14 cellular contexts compared by ENCODE assay signal in genomic region chr3:29240248-29240647, GRCh38. TPM values are rescaled to one million over a fixed set of nuclear protein-coding genes. Genes with fewer than 3 reads are reported as not detected.
DNase-seq lines count a peak whose midpoint lies in the region; ATAC-seq and TF ChIP-seq lines count a peak whose summit lies in the region.
"Had no signal": no experiment of that assay in that cellular context is flagged by ENCODE, and none has a peak within 500 bp of the region (broad histone marks: within the 10 kb centered on the region; RNA-seq: fewer than 3 reads in every experiment).

No MANE protein-coding gene starts in this region.

- H3K9me3 ChIP-seq in OCI-LY1 (ENCODE audit: low read length) (no peaks in the 10 kb centered on the region), esophagus squamous epithelium (no peaks in the 10 kb centered on the region)
- H3K9me3 ChIP-seq: suprapubic skin had no signal

- H3K9me3 Mint-ChIP-seq in GM23338 (peaks cover 6% of the 10 kb centered on the region), osteocyte (ENCODE audit: unreplicated experiment) (peaks cover 7% of the 10 kb centered on the region)
- peaks cover 5% of the 10 kb centered on the region for H3K9me3 Mint-ChIP-seq in natural killer cell treated with Interleukin-12 subunit alpha and Interleukin-12 subunit beta and Interleukin-15 and Interleukin-18, amount 100 ng/mL, for 72 hours
- H3K9me3 Mint-ChIP-seq in activated naive CD8-positive, alpha-beta T cell treated with anti-CD3 and anti-CD28 coated beads for 36 hours = no peaks in the 10 kb centered on the region
- H3K9me3 Mint-ChIP-seq: activated naive CD4-positive, alpha-beta T cell treated with anti-CD3 and anti-CD28 coated beads for 36 hours had no signal

- H3K4me3 ChIP-seq in GM23338 (no peak overlapping the region), OCI-LY1 (ENCODE audit: low read depth, low read length, poor library complexity, severe bottlenecking) (no peak overlapping the region), epithelial cell of proximal tubule (ENCODE audit: low read depth, low read length) (no peak overlapping the region), esophagus squamous epithelium (no peak overlapping the region)
- H3K4me3 ChIP-seq: suprapubic skin had no signal

- no peaks in the 10 kb centered on the region for H3K27me3 ChIP-seq in GM23338 (ENCODE audit: insufficient read depth)
- H3K27me3 ChIP-seq in OCI-LY1 (ENCODE audit: insufficient read depth, low read length) = no peaks in the 10 kb centered on the region
- H3K27me3 ChIP-seq in esophagus squamous epithelium = no peaks in the 10 kb centered on the region
- H3K27me3 ChIP-seq: suprapubic skin had no signal

- H3K27ac ChIP-seq in GM23338 (ENCODE audit: low read depth) = no peak overlapping the region
- peak overlapping the region; percentile 14 for H3K27ac ChIP-seq in OCI-LY1 (ENCODE audit: low read depth, low read length, poor library complexity, severe bottlenecking)
- H3K27ac ChIP-seq in esophagus squamous epithelium = no peak overlapping the region
- H3K27ac ChIP-seq: suprapubic skin had no signal

- H3K9ac ChIP-seq in OCI-LY1 (ENCODE audit: low read length) = no peak overlapping the region

- H3F3A ChIP-seq in GM23338 (replicated peaks; ENCODE audit: low read depth) (no peaks in the 10 kb centered on the region), OCI-LY1 (ENCODE audit: insufficient read depth, low read length) (no peaks in the 10 kb centered on the region)

- peaks cover 2% of the 10 kb centered on the region for H3K27me3 Mint-ChIP-seq in GM23338 (ENCODE audit: insufficient read depth, low read depth, poor library complexity)
- no peaks in the 10 kb centered on the region for H3K27me3 Mint-ChIP-seq in osteocyte (ENCODE audit: unreplicated experiment)
- H3K27me3 Mint-ChIP-seq in natural killer cell treated with Interleukin-12 subunit alpha and Interleukin-12 subunit beta and Interleukin-15 and Interleukin-18, amount 100 ng/mL, for 72 hours = no peaks in the 10 kb centered on the region
- peaks cover 5% of the 10 kb centered on the region for H3K27me3 Mint-ChIP-seq in activated naive CD8-positive, alpha-beta T cell treated with anti-CD3 and anti-CD28 coated beads for 36 hours
- H3K27me3 Mint-ChIP-seq: IgD-negative memory B cell had no signal

- peaks cover 8% of the 10 kb centered on the region; the same call in 1 of the 3 replicates for H3K36me3 Mint-ChIP-seq in GM23338 (ENCODE audit: low read depth)
- peaks cover 5% of the 10 kb centered on the region for H3K36me3 Mint-ChIP-seq in osteocyte (ENCODE audit: unreplicated experiment)
- no peaks in the 10 kb centered on the region for H3K36me3 Mint-ChIP-seq in natural killer cell treated with Interleukin-12 subunit alpha and Interleukin-12 subunit beta and Interleukin-15 and Interleukin-18, amount 100 ng/mL, for 72 hours
- no peaks in the 10 kb centered on the region for H3K36me3 Mint-ChIP-seq in activated naive CD8-positive, alpha-beta T cell treated with anti-CD3 and anti-CD28 coated beads for 36 hours

- H3K4me2 ChIP-seq in GM23338 (no peak overlapping the region), OCI-LY1 (ENCODE audit: low read length) (no peak overlapping the region)

- H3K79me2 ChIP-seq in GM23338 (replicated peaks; ENCODE audit: insufficient read depth) (no peaks in the 10 kb centered on the region), OCI-LY1 (ENCODE audit: insufficient read depth, low read length) (no peaks in the 10 kb centered on the region)

- intact Hi-C loops in esophagus squamous epithelium (cut with DNase I) = no loop called here

- H3K4me1 ChIP-seq in GM23338 (ENCODE audit: insufficient read depth) (peaks cover 19% of the 10 kb centered on the region), OCI-LY1 (ENCODE audit: insufficient read depth, low read length, severe bottlenecking) (peaks cover 37% of the 10 kb centered on the region), esophagus squamous epithelium (no peaks in the 10 kb centered on the region)
- H3K4me1 ChIP-seq: suprapubic skin had no signal

- 0 out of 2 replicates have a peak, but pooled peaks cover 3% of the 10 kb centered on the region for H3K9me2 ChIP-seq in GM23338 (ENCODE audit: insufficient read depth)
- no peaks in the 10 kb centered on the region for H3K9me2 ChIP-seq in OCI-LY1 (ENCODE audit: low read depth, low read length)

- H3K27ac Mint-ChIP-seq in GM23338 (0 out of 2 replicates have a peak overlapping the region, but pooled peaks have one; percentile 26), osteocyte (ENCODE audit: unreplicated experiment) (peak overlapping the region; percentile 58)
- H3K27ac Mint-ChIP-seq in natural killer cell treated with Interleukin-12 subunit alpha and Interleukin-12 subunit beta and Interleukin-15 and Interleukin-18, amount 100 ng/mL, for 72 hours = no peak overlapping the region
- no peak overlapping the region for H3K27ac Mint-ChIP-seq in activated naive CD8-positive, alpha-beta T cell treated with anti-CD3 and anti-CD28 coated beads for 36 hours
- H3K27ac Mint-ChIP-seq: activated naive CD4-positive, alpha-beta T cell treated with anti-CD3 and anti-CD28 coated beads for 36 hours; IgD-negative memory B cell had no signal

- TF ChIP-seq POLR2A in esophagus squamous epithelium (IDR thresholded peaks at IDR 0.05) = no peak

- H4K20me1 ChIP-seq in GM23338 (replicated peaks; ENCODE audit: insufficient read depth) (no peaks in the 10 kb centered on the region), OCI-LY1 (ENCODE audit: insufficient read depth, low read length) (no peaks in the 10 kb centered on the region)

- no peak for TF ChIP-seq CTCF in GM23338 (conservative IDR thresholded peaks at IDR 0.05; ENCODE audit: low read depth in 2 of 2)
- TF ChIP-seq CTCF in OCI-LY1 (IDR thresholded peaks at IDR 0.05; ENCODE audit: low read length) = no peak
- no peak for TF ChIP-seq CTCF in epithelial cell of proximal tubule (conservative IDR thresholded peaks at IDR 0.05; ENCODE audit: low read depth, low read length)
- no peak for TF ChIP-seq CTCF in osteocyte (IDR thresholded peaks at IDR 0.05)
- no peak for TF ChIP-seq CTCF in esophagus squamous epithelium (IDR thresholded peaks at IDR 0.05)

- no peak for ATAC-seq in GM23338
- ATAC-seq in natural killer cell treated with Interleukin-12 subunit alpha and Interleukin-12 subunit beta and Interleukin-15 and Interleukin-18, amount 100 ng/mL, for 72 hours = no peak

- no peak overlapping the region for H3K4me3 Mint-ChIP-seq in GM23338
- H3K4me3 Mint-ChIP-seq in osteocyte (ENCODE audit: unreplicated experiment) = no peak overlapping the region
- no peak overlapping the region for H3K4me3 Mint-ChIP-seq in natural killer cell treated with Interleukin-12 subunit alpha and Interleukin-12 subunit beta and Interleukin-15 and Interleukin-18, amount 100 ng/mL, for 72 hours
- no peak overlapping the region for H3K4me3 Mint-ChIP-seq in activated naive CD8-positive, alpha-beta T cell treated with anti-CD3 and anti-CD28 coated beads for 36 hours
- H3K4me3 Mint-ChIP-seq: activated naive CD4-positive, alpha-beta T cell treated with anti-CD3 and anti-CD28 coated beads for 36 hours; IgD-negative memory B cell had no signal

- H3K36me3 ChIP-seq in GM23338 (ENCODE audit: insufficient read depth) = no peaks in the 10 kb centered on the region
- no peaks in the 10 kb centered on the region for H3K36me3 ChIP-seq in OCI-LY1 (ENCODE audit: insufficient read depth, low read length)
- H3K36me3 ChIP-seq in esophagus squamous epithelium = no peaks in the 10 kb centered on the region
- H3K36me3 ChIP-seq: suprapubic skin had no signal

- H3K4me1 Mint-ChIP-seq in GM23338 (peaks cover 34% of the 10 kb centered on the region), osteocyte (ENCODE audit: unreplicated experiment) (peaks cover 13% of the 10 kb centered on the region)
- H3K4me1 Mint-ChIP-seq in natural killer cell treated with Interleukin-12 subunit alpha and Interleukin-12 subunit beta and Interleukin-15 and Interleukin-18, amount 100 ng/mL, for 72 hours (ENCODE audit: low read depth in 2 of 2) = no peaks in the 10 kb centered on the region
- no peaks in the 10 kb centered on the region for H3K4me1 Mint-ChIP-seq in activated naive CD8-positive, alpha-beta T cell treated with anti-CD3 and anti-CD28 coated beads for 36 hours
- H3K4me1 Mint-ChIP-seq: IgD-negative memory B cell had no signal

- DNase-seq in GM23338 (ENCODE audit: low spot score) = peak; percentile 36
- DNase-seq in epithelial cell of proximal tubule (ENCODE audit: low read depth) = peak; percentile 29
- DNase-seq in osteocyte (ENCODE audit: extremely low spot score, unreplicated experiment) = no peak
- no peak for DNase-seq in natural killer cell treated with Interleukin-12 subunit alpha and Interleukin-12 subunit beta and Interleukin-15 and Interleukin-18, amount 100 ng/mL, for 72 hours (ENCODE audit: low spot score)
- no peak for DNase-seq in activated naive CD8-positive, alpha-beta T cell treated with anti-CD3 and anti-CD28 coated beads for 36 hours
- DNase-seq in esophagus squamous epithelium (lab: John Stamatoyannopoulos, UW) = no peak
- no peak for DNase-seq in SW480 (ENCODE audit: low spot score)
- DNase-seq: activated CD4-positive, alpha-beta T cell treated with anti-CD3 and anti-CD28 coated beads for 4 hours; activated naive CD4-positive, alpha-beta T cell treated with anti-CD3 and anti-CD28 coated beads for 36 hours; DMS 273 treated with DMSO at 0.1 percent for 48 hours; effector CD8-positive, alpha-beta T cell had no signal

- H2AFZ ChIP-seq in GM23338 (no peak overlapping the region), OCI-LY1 (ENCODE audit: low read length) (no peak overlapping the region)

TF ChIP-seq in GM23338, 12 proteins besides CTCF, POLR2A, EP300 and RAD21 (continues in another document):
- TF ChIP-seq ETS1 (IDR thresholded peaks at IDR 0.05) (no peak), EZH2 (IDR thresholded peaks at IDR 0.05; ENCODE audit: low read depth, unreplicated experiment) (no peak), ZNF331 (CRISPR knock-in tag; IDR thresholded peaks at IDR 0.05; ENCODE audit: low read depth) (no peak), STAT1 (IDR thresholded peaks at IDR 0.05; ENCODE audit: unreplicated experiment) (no peak)

RNA-seq across cellular contexts. Expression of gene RBMS3, which starts 40.6 kb away (rescaled TPM):
- total RNA-seq in GM23338 (2014; rRNA removed; shearing (Covaris generic)) = 3.2 and 5.5 TPM in 2 replicates
- 4.4 and 7.4 TPM in 2 replicates for polyA plus RNA-seq in GM23338 (2016; fragmentation: Nextera tagmentation; extraction: Ambion mirVana)
- total RNA-seq in epithelial cell of proximal tubule (7.7 and 13.2 TPM in 2 replicates), osteocyte (64.2 and 66.8 TPM in 2 replicates), esophagus squamous epithelium (10 to 100 TPM in 1 of 4 donors, 1 to 10 TPM in 2, under 1 TPM in 1; 0.57 to 35.7 (median 6.1) TPM)
- 1 to 10 TPM; 1.4 to 3.5 TPM for total RNA-seq in natural killer cell treated with Interleukin-12 subunit alpha and Interleukin-12 subunit beta and Interleukin-15 and Interleukin-18, amount 100 ng/mL, for 72 hours
- total RNA-seq in activated naive CD8-positive, alpha-beta T cell treated with anti-CD3 and anti-CD28 coated beads for 36 hours = 1 to 10 TPM; 1.6 TPM
- polyA plus RNA-seq: IgD-negative memory B cell had no signal

Comparison
In these comparisons a context has a peak if more than half of its experiments do, and no peak if none do; other contexts are left out.
1. DNase-seq: peak in GM23338 (single experiment) and epithelial cell of proximal tubule (single experiment); none in osteocyte (single experiment), natural killer cell treated with Interleukin-12 subunit alpha and Interleukin-12 subunit beta and Interleukin-15 and Interleukin-18, amount 100 ng/mL, for 72 hours (single experiment), activated naive CD8-positive, alpha-beta T cell treated with anti-CD3 and anti-CD28 coated beads for 36 hours (single experiment), esophagus squamous epithelium (single experiment) and SW480 (single experiment).
2. H3K27ac Mint-ChIP-seq: peak in GM23338 (single experiment) and osteocyte (single experiment); none in natural killer cell treated with Interleukin-12 subunit alpha and Interleukin-12 subunit beta and Interleukin-15 and Interleukin-18, amount 100 ng/mL, for 72 hours (0 of 2) and activated naive CD8-positive, alpha-beta T cell treated with anti-CD3 and anti-CD28 coated beads for 36 hours (single experiment).